25 cellular contexts compared by ENCODE assay signal in genomic region chr9:76181781-76182180, GRCh38.
DNase-seq lines count a peak whose midpoint lies in the region; ATAC-seq and TF ChIP-seq lines count a peak whose summit lies in the region.
"Had no signal": no experiment of that assay in that cellular context is flagged by ENCODE, and none has a peak within 500 bp of the region (broad histone marks: within the 10 kb centered on the region; RNA-seq: fewer than 3 reads in every experiment).

No MANE protein-coding gene starts in this region.

- peaks cover 21% of the 10 kb centered on the region for H3K4me1 Mint-ChIP-seq in activated naive CD8-positive, alpha-beta T cell treated with anti-CD3 and anti-CD28 coated beads, Interleukin-2, amount 10 ng/mL, durations not matched to agents 7 days and 5 days
- H3K4me1 Mint-ChIP-seq in activated naive CD8-positive, alpha-beta T cell treated with anti-CD3 and anti-CD28 coated beads, Interleukin-2, amount 50 U/mL, for 24 hours = peaks cover 8% of the 10 kb centered on the region
- H3K4me1 Mint-ChIP-seq in nephron progenitor cell = peaks cover 24% of the 10 kb centered on the region
- H3K4me1 Mint-ChIP-seq: activated naive CD4-positive, alpha-beta T cell treated with anti-CD3 and anti-CD28 coated beads, Interleukin-2, amount 50 U/mL, for 24 hours had no signal

- peaks cover 22% of the 10 kb centered on the region for H3K36me3 Mint-ChIP-seq in activated naive CD8-positive, alpha-beta T cell treated with anti-CD3 and anti-CD28 coated beads, Interleukin-2, amount 10 ng/mL, durations not matched to agents 7 days and 5 days
- peaks cover 10% of the 10 kb centered on the region for H3K36me3 Mint-ChIP-seq in activated naive CD8-positive, alpha-beta T cell treated with anti-CD3 and anti-CD28 coated beads, Interleukin-2, amount 50 U/mL, for 24 hours (ENCODE audit: low read depth)
- peaks cover 76% of the 10 kb centered on the region for H3K36me3 Mint-ChIP-seq in nephron progenitor cell (ENCODE audit: low read depth)
- H3K36me3 Mint-ChIP-seq: activated CD8-positive, alpha-beta memory T cell treated with anti-CD3 and anti-CD28 coated beads, Interleukin-2, amount 10 ng/mL, durations not matched to agents 7 days and 5 days had no signal

- no peak for TF ChIP-seq CTCF in nephron progenitor cell (IDR thresholded peaks at IDR 0.05)

- peak overlapping the region; percentile 58 for H3K27ac ChIP-seq in ectodermal cell (ENCODE audit: insufficient read depth, low read depth, low read length, poor library complexity, severe bottlenecking)
- H3K27ac ChIP-seq in effector memory CD4-positive, alpha-beta T cell (ENCODE audit: insufficient read depth, low read length, poor library complexity, severe bottlenecking) = no peak overlapping the region
- H3K27ac ChIP-seq: RWPE1, SK-N-MC, tibial nerve, WERI-Rb-1 had no signal

- H3K27me3 Mint-ChIP-seq in activated naive CD8-positive, alpha-beta T cell treated with anti-CD3 and anti-CD28 coated beads, Interleukin-2, amount 10 ng/mL, durations not matched to agents 7 days and 5 days = no peaks in the 10 kb centered on the region
- no peaks in the 10 kb centered on the region for H3K27me3 Mint-ChIP-seq in activated naive CD8-positive, alpha-beta T cell treated with anti-CD3 and anti-CD28 coated beads, Interleukin-2, amount 50 U/mL, for 24 hours
- no peaks in the 10 kb centered on the region for H3K27me3 Mint-ChIP-seq in nephron progenitor cell (ENCODE audit: low read depth, poor library complexity)
- H3K27me3 Mint-ChIP-seq: activated CD4-positive, alpha-beta T cell treated with anti-CD3 and anti-CD28 coated beads, Interleukin-2, amount 10 ng/mL, durations not matched to agents 7 days and 5 days; activated CD8-positive, alpha-beta memory T cell treated with anti-CD3 and anti-CD28 coated beads, Interleukin-2, amount 10 ng/mL, durations not matched to agents 7 days and 5 days; activated naive CD4-positive, alpha-beta T cell treated with anti-CD3 and anti-CD28 coated beads, Interleukin-2, amount 50 U/mL, for 24 hours; naive thymus-derived CD8-positive, alpha-beta T cell had no signal

- POLR2A ChIA-PET in activated naive CD8-positive, alpha-beta T cell treated with anti-CD3 and anti-CD28 coated beads, Interleukin-2, amount 10 ng/mL, durations not matched to agents 7 days and 5 days (lab: Charles Lee) = no interaction called here

- H3K36me3 ChIP-seq in ectodermal cell (ENCODE audit: control insufficient read depth, insufficient read depth, low read length) = no peaks in the 10 kb centered on the region
- H3K36me3 ChIP-seq in effector memory CD4-positive, alpha-beta T cell (ENCODE audit: control insufficient read depth, insufficient read depth, low read length) = peaks cover 14% of the 10 kb centered on the region
- H3K36me3 ChIP-seq: BE2C, WERI-Rb-1 had no signal

- H3K27ac Mint-ChIP-seq in activated naive CD8-positive, alpha-beta T cell treated with anti-CD3 and anti-CD28 coated beads, Interleukin-2, amount 10 ng/mL, durations not matched to agents 7 days and 5 days = peak overlapping the region; percentile 43
- H3K27ac Mint-ChIP-seq in activated naive CD8-positive, alpha-beta T cell treated with anti-CD3 and anti-CD28 coated beads, Interleukin-2, amount 50 U/mL, for 24 hours = no peak overlapping the region
- H3K27ac Mint-ChIP-seq in nephron progenitor cell = no peak overlapping the region
- H3K27ac Mint-ChIP-seq: activated CD4-positive, alpha-beta T cell treated with anti-CD3 and anti-CD28 coated beads, Interleukin-2, amount 10 ng/mL, durations not matched to agents 7 days and 5 days; activated naive CD4-positive, alpha-beta T cell treated with anti-CD3 and anti-CD28 coated beads, Interleukin-2, amount 50 U/mL, for 24 hours; mesothelial cell of epicardium had no signal

- DNase-seq in activated naive CD8-positive, alpha-beta T cell treated with anti-CD3 and anti-CD28 coated beads, Interleukin-2, amount 10 ng/mL, durations not matched to agents 7 days and 5 days = no peak
- no peak for DNase-seq in activated naive CD8-positive, alpha-beta T cell treated with anti-CD3 and anti-CD28 coated beads, Interleukin-2, amount 50 U/mL, for 24 hours
- DNase-seq in nephron progenitor cell (peak; percentile 20), left colon (no peak)
- no peak for DNase-seq in effector memory CD4-positive, alpha-beta T cell
- no peak for DNase-seq in activated CD4-positive, CD25-positive, alpha-beta regulatory T cell treated with anti-CD3 and anti-CD28 coated beads, Interleukin-2, amount 50 U/mL, for 72 hours
- DNase-seq: activated CD4-positive, alpha-beta T cell treated with anti-CD3 and anti-CD28 coated beads, Interleukin-2, amount 10 ng/mL, durations not matched to agents 7 days and 5 days; activated CD8-positive, alpha-beta memory T cell treated with anti-CD3 and anti-CD28 coated beads, Interleukin-2, amount 10 ng/mL, durations not matched to agents 7 days and 5 days; aorta; BE2C; Caco-2; central memory CD4-positive, alpha-beta T cell; dermis blood vessel endothelial cell; left cardiac atrium; naive thymus-derived CD8-positive, alpha-beta T cell; NCI-H1694 treated with DMSO at 0.1 percent for 48 hours; WERI-Rb-1 had no signal

- intact Hi-C loops in left colon (cut with DNase I, micrococcal nuclease) = no loop called here

- no peak overlapping the region for H3K4me3 ChIP-seq in ectodermal cell (ENCODE audit: insufficient read depth, low read depth, low read length)
- no peak overlapping the region for H3K4me3 ChIP-seq in effector memory CD4-positive, alpha-beta T cell (ENCODE audit: insufficient read depth, low read depth, low read length, poor library complexity, severe bottlenecking)
- H3K4me3 ChIP-seq: SK-N-MC, tibial nerve had no signal

- H3K4me3 Mint-ChIP-seq in activated naive CD8-positive, alpha-beta T cell treated with anti-CD3 and anti-CD28 coated beads, Interleukin-2, amount 10 ng/mL, durations not matched to agents 7 days and 5 days = no peak overlapping the region
- no peak overlapping the region for H3K4me3 Mint-ChIP-seq in activated naive CD8-positive, alpha-beta T cell treated with anti-CD3 and anti-CD28 coated beads, Interleukin-2, amount 50 U/mL, for 24 hours
- no peak overlapping the region for H3K4me3 Mint-ChIP-seq in nephron progenitor cell
- H3K4me3 Mint-ChIP-seq: activated CD4-positive, alpha-beta T cell treated with anti-CD3 and anti-CD28 coated beads, Interleukin-2, amount 10 ng/mL, durations not matched to agents 7 days and 5 days; activated CD8-positive, alpha-beta memory T cell treated with anti-CD3 and anti-CD28 coated beads, Interleukin-2, amount 10 ng/mL, durations not matched to agents 7 days and 5 days; activated naive CD4-positive, alpha-beta T cell treated with anti-CD3 and anti-CD28 coated beads, Interleukin-2, amount 50 U/mL, for 24 hours; mesothelial cell of epicardium had no signal

- H3K4me1 ChIP-seq in ectodermal cell (ENCODE audit: control insufficient read depth, insufficient read depth, low read length) = peaks cover 15% of the 10 kb centered on the region
- H3K4me1 ChIP-seq in effector memory CD4-positive, alpha-beta T cell (ENCODE audit: control insufficient read depth, insufficient read depth, low read length, poor library complexity, severe bottlenecking) = no peaks in the 10 kb centered on the region
- H3K4me1 ChIP-seq: BE2C, tibial nerve had no signal

- no peaks in the 10 kb centered on the region for H3K9me3 ChIP-seq in ectodermal cell (ENCODE audit: control insufficient read depth, low read length)
- no peaks in the 10 kb centered on the region for H3K9me3 ChIP-seq in effector memory CD4-positive, alpha-beta T cell (ENCODE audit: control insufficient read depth, low read length)
- H3K9me3 ChIP-seq: BE2C, Caco-2, tibial nerve had no signal

- H3K27me3 ChIP-seq in ectodermal cell (ENCODE audit: control insufficient read depth, insufficient read depth, low read length, poor library complexity, severe bottlenecking) = no peaks in the 10 kb centered on the region
- no peaks in the 10 kb centered on the region for H3K27me3 ChIP-seq in effector memory CD4-positive, alpha-beta T cell (replicated peaks; ENCODE audit: control insufficient read depth, insufficient read depth, low read length, poor library complexity, severe bottlenecking)
- H3K27me3 ChIP-seq: tibial nerve had no signal

- H3K9me3 Mint-ChIP-seq in activated naive CD8-positive, alpha-beta T cell treated with anti-CD3 and anti-CD28 coated beads, Interleukin-2, amount 10 ng/mL, durations not matched to agents 7 days and 5 days = no peaks in the 10 kb centered on the region
- H3K9me3 Mint-ChIP-seq in activated naive CD8-positive, alpha-beta T cell treated with anti-CD3 and anti-CD28 coated beads, Interleukin-2, amount 50 U/mL, for 24 hours = no peaks in the 10 kb centered on the region
- no peaks in the 10 kb centered on the region for H3K9me3 Mint-ChIP-seq in nephron progenitor cell
- H3K9me3 Mint-ChIP-seq: activated CD4-positive, alpha-beta T cell treated with anti-CD3 and anti-CD28 coated beads, Interleukin-2, amount 10 ng/mL, durations not matched to agents 7 days and 5 days; activated naive CD4-positive, alpha-beta T cell treated with anti-CD3 and anti-CD28 coated beads, Interleukin-2, amount 50 U/mL, for 24 hours; naive thymus-derived CD8-positive, alpha-beta T cell had no signal

- 94 to 95% methylated on average over 5 of the region's 5 CpGs for WGBS in ectodermal cell, 2 experiments

- no peak for ATAC-seq in activated naive CD8-positive, alpha-beta T cell treated with anti-CD3 and anti-CD28 coated beads, Interleukin-2, amount 10 ng/mL, durations not matched to agents 7 days and 5 days (ENCODE audit: low read depth)
- no peak for ATAC-seq in activated naive CD8-positive, alpha-beta T cell treated with anti-CD3 and anti-CD28 coated beads, Interleukin-2, amount 50 U/mL, for 24 hours
- ATAC-seq in left colon (no peak), GM19023 (IDR thresholded peaks at IDR 0.05; ENCODE audit: unreplicated experiment) (no peak)
- ATAC-seq: naive thymus-derived CD8-positive, alpha-beta T cell; sciatic nerve had no signal
